Comparison of ENCODE assay signal across 1 cellular context in genomic region chr9:120951960-120952630, GRCh38.
TF ChIP-seq lines count a peak whose summit lies in the region.

No MANE protein-coding gene starts in this region.

TF ChIP-seq in HepG2, 621 proteins besides CTCF, POLR2A, EP300 and RAD21 (continued from another document):
- no peak for TF ChIP-seq GATAD2A (CRISPR knock-in tag; IDR thresholded peaks at IDR 0.05)
- TF ChIP-seq RARG (CRISPR knock-in tag; IDR thresholded peaks at IDR 0.05; ENCODE audit: low read depth): no peak
- TF ChIP-seq, protein P1, sequence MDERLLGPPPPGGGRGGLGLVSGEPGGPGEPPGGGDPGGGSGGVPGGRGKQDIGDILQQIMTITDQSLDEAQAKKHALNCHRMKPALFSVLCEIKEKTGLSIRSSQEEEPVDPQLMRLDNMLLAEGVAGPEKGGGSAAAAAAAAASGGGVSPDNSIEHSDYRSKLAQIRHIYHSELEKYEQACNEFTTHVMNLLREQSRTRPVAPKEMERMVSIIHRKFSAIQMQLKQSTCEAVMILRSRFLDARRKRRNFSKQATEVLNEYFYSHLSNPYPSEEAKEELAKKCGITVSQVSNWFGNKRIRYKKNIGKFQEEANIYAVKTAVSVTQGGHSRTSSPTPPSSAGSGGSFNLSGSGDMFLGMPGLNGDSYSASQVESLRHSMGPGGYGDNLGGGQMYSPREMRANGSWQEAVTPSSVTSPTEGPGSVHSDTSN (CRISPR knock-in tag; IDR thresholded peaks at IDR 0.05): no peak
- no peak for TF ChIP-seq GTF2F1 (IDR thresholded peaks at IDR 0.05; ENCODE audit: low read length)
- no peak for TF ChIP-seq MYNN (CRISPR knock-in tag; IDR thresholded peaks at IDR 0.05; ENCODE audit: low read depth)
- TF ChIP-seq ZNF205 (CRISPR knock-in tag; IDR thresholded peaks at IDR 0.05): no peak
- no peak for TF ChIP-seq TCF7L2 (IDR thresholded peaks at IDR 0.05; ENCODE audit: low read depth, low read length)
- no peak for TF ChIP-seq KDM2A (CRISPR knock-in tag; IDR thresholded peaks at IDR 0.05; ENCODE audit: borderline replicate concordance, low read depth)
TF ChIP-seq in HepG2: peak in this region for 0.
